Comparison of ENCODE assay signal across 2 cellular contexts in genomic region chr9:93954436-93955355, GRCh38.
TF ChIP-seq lines count a peak whose summit lies in the region.

Gene BARX1 (minus strand): TSS chr9:93955355. CDS start chr9:93955146, 209 bp downstream.

TF ChIP-seq in SK-N-SH, 30 proteins besides CTCF, POLR2A, EP300 and RAD21 (continued from another document):
- TF ChIP-seq, protein P1, sequence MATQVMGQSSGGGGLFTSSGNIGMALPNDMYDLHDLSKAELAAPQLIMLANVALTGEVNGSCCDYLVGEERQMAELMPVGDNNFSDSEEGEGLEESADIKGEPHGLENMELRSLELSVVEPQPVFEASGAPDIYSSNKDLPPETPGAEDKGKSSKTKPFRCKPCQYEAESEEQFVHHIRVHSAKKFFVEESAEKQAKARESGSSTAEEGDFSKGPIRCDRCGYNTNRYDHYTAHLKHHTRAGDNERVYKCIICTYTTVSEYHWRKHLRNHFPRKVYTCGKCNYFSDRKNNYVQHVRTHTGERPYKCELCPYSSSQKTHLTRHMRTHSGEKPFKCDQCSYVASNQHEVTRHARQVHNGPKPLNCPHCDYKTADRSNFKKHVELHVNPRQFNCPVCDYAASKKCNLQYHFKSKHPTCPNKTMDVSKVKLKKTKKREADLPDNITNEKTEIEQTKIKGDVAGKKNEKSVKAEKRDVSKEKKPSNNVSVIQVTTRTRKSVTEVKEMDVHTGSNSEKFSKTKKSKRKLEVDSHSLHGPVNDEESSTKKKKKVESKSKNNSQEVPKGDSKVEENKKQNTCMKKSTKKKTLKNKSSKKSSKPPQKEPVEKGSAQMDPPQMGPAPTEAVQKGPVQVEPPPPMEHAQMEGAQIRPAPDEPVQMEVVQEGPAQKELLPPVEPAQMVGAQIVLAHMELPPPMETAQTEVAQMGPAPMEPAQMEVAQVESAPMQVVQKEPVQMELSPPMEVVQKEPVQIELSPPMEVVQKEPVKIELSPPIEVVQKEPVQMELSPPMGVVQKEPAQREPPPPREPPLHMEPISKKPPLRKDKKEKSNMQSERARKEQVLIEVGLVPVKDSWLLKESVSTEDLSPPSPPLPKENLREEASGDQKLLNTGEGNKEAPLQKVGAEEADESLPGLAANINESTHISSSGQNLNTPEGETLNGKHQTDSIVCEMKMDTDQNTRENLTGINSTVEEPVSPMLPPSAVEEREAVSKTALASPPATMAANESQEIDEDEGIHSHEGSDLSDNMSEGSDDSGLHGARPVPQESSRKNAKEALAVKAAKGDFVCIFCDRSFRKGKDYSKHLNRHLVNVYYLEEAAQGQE (IDR thresholded peaks at IDR 0.05; ENCODE audit: low read depth, low read length) = no peak

TF ChIP-seq in SK-N-SH treated with all-trans-retinoic acid at 6 μM for 48 hours, 23 proteins besides CTCF, POLR2A, EP300 and RAD21 (continued from another document):
- TF ChIP-seq TSHZ2 (CRISPR knock-in tag; IDR thresholded peaks at IDR 0.05) (no peak), POU6F1 (CRISPR knock-in tag; IDR thresholded peaks at IDR 0.05; ENCODE audit: borderline replicate concordance, low read depth) (no peak)
TF ChIP-seq in SK-N-SH treated with all-trans-retinoic acid at 6 μM for 48 hours: peak in this region for 0.
